Comparison of ENCODE assay signal across 16 cellular contexts in genomic region chr3:81443948-81444347, GRCh38.
DNase-seq lines count a peak whose midpoint lies in the region; ATAC-seq, FAIRE-seq and TF ChIP-seq lines count a peak whose summit lies in the region.
"Had no signal": no experiment of that assay in that cellular context is flagged by ENCODE, and none has a peak within 500 bp of the region (broad histone marks: within the 10 kb centered on the region; RNA-seq: fewer than 3 reads in every experiment).

No MANE protein-coding gene starts in this region.

- FAIRE-seq in A549 (lab: Jason Lieb, UNC) (no peak), bronchial epithelial cell (lab: Jason Lieb, UNC) (no peak)
- FAIRE-seq: HepG2 had no signal

- H3K4me3 ChIP-seq in A549 = no peak overlapping the region
- H3K4me3 ChIP-seq in bronchial epithelial cell (ENCODE audit: low read depth, low read length) = no peak overlapping the region
- no peak overlapping the region for H3K4me3 ChIP-seq in left lung
- no peak overlapping the region for H3K4me3 ChIP-seq in sigmoid colon
- H3K4me3 ChIP-seq: adrenal gland had no signal

- H3K27me3 ChIP-seq in bronchial epithelial cell (ENCODE audit: control insufficient read depth, insufficient read depth, low read length) (no peaks in the 10 kb centered on the region), left lung (no peaks in the 10 kb centered on the region), sigmoid colon (no peaks in the 10 kb centered on the region)
- H3K27me3 ChIP-seq: adrenal gland had no signal

- peak overlapping the region; percentile 45 for H3K4me2 ChIP-seq in A549

- TF ChIP-seq CTCF in A549 (IDR thresholded peaks at IDR 0.05) (no peak), bronchial epithelial cell (IDR thresholded peaks at IDR 0.05; ENCODE audit: insufficient read depth, low read length, severe bottlenecking) (no peak), left lung (IDR thresholded peaks at IDR 0.05) (no peak), sigmoid colon (IDR thresholded peaks at IDR 0.05) (no peak)

- CTCF ChIA-PET in A549 (lab: Yijun Ruan, JAX) = no interaction called here

- peak; percentile 11 to 64 for DNase-seq in A549 (ENCODE audit: low read depth in 1 of 2, low spot score in 1 of 2)
- peak; percentile 3 for DNase-seq in HPDE6-E6E7 (ENCODE audit: extremely low spot score)
- DNase-seq in bronchial epithelial cell (ENCODE audit: low read depth) = peak; percentile 95
- no peak for DNase-seq in left lung
- DNase-seq in sigmoid colon = no peak
- DNase-seq in DMS79 (lab: John Stamatoyannopoulos, UW) = no peak
- no peak for DNase-seq in G401 (ENCODE audit: low spot score)
- DNase-seq: activated B cell treated with CpG ODN at 0.5 μM for 24 hours, adrenal gland, DND-41, endodermal cell, NCI-H1092 treated with DMSO at 0.1 percent for 48 hours, NCI-H2227 treated with DMSO at 0.1 percent for 48 hours, SW 1271 had no signal

- 3% methylated on average over 1 of the region's 1 CpG for WGBS in A549 (ENCODE audit: missing lambda C conversion rate)
- 82% methylated on average over 1 of the region's 1 CpG for WGBS in sigmoid colon, 2 donors

- TF ChIP-seq RAD21 in A549 (conservative IDR thresholded peaks at IDR 0.05 in 1 of 2, IDR thresholded peaks at IDR 0.05 in 1 of 2) = no peak; a peak in 1 of 5 replicates

- H3K27ac ChIP-seq in A549 (peak overlapping the region; percentile 65 to 70), left lung (no peak overlapping the region), sigmoid colon (no peak overlapping the region)

- H3K4me1 ChIP-seq in A549 (peaks cover 24% of the 10 kb centered on the region), left lung (no peaks in the 10 kb centered on the region), sigmoid colon (no peaks in the 10 kb centered on the region)
- H3K4me1 ChIP-seq: adrenal gland had no signal

- no peak for TF ChIP-seq POLR2A in A549 (IDR thresholded peaks at IDR 0.05; ENCODE audit: low read length)
- no peak for TF ChIP-seq POLR2A in sigmoid colon (IDR thresholded peaks at IDR 0.05)

- intact Hi-C loops in left lung (cut with DNase I) = no loop called here
- intact Hi-C loops in sigmoid colon (cut with DNase I) = no loop called here

- no peaks in the 10 kb centered on the region for H3K36me3 ChIP-seq in bronchial epithelial cell (ENCODE audit: control insufficient read depth, insufficient read depth, low read length)
- H3K36me3 ChIP-seq in left lung = no peaks in the 10 kb centered on the region
- no peaks in the 10 kb centered on the region for H3K36me3 ChIP-seq in sigmoid colon
- H3K36me3 ChIP-seq: adrenal gland had no signal

- POLR2A ChIA-PET in A549 (lab: Yijun Ruan, JAX) = no interaction called here

- no peaks in the 10 kb centered on the region for H3K9me3 ChIP-seq in A549
- no peaks in the 10 kb centered on the region for H3K9me3 ChIP-seq in left lung
- H3K9me3 ChIP-seq in sigmoid colon = no peaks in the 10 kb centered on the region
- H3K9me3 ChIP-seq: adrenal gland had no signal

- in situ Hi-C loops in G401 (cut with HindIII; ENCODE audit: low sequenced_read_pairs) = no loop called here

- TF ChIP-seq EP300 in A549 (IDR thresholded peaks at IDR 0.05) (peak in 1 of 2 experiments; percentile 15; a peak in 2 of 5 replicates), sigmoid colon (IDR thresholded peaks at IDR 0.05) (no peak)

- peak; percentile 78 to 87 for ATAC-seq in A549
- peak; percentile 69 for ATAC-seq in left lung
- no peak for ATAC-seq in GM18870 (IDR thresholded peaks at IDR 0.05; ENCODE audit: unreplicated experiment)
- ATAC-seq: HepG2 had no signal

TF ChIP-seq in A549, 52 proteins besides CTCF, POLR2A, EP300 and RAD21 (continues in another document):
- TF ChIP-seq TFCP2L1 (CRISPR knock-in tag; IDR thresholded peaks at IDR 0.05) (no peak), MYC (IDR thresholded peaks at IDR 0.05; ENCODE audit: borderline replicate concordance, low read length) (no peak), USF2 (IDR thresholded peaks at IDR 0.05) (no peak), CBX8 (IDR thresholded peaks at IDR 0.05) (no peak), SREBF2 (IDR thresholded peaks at IDR 0.05) (no peak), HDAC2 (IDR thresholded peaks at IDR 0.05) (no peak), FOSL2 (IDR thresholded peaks at IDR 0.05) (0 out of 2 replicates have a peak, but pooled peaks have one; percentile 41), FOSL2 (CRISPR knock-in tag; IDR thresholded peaks at IDR 0.05) (peak; percentile 62; the same call in 1 of the 2 replicates), BCL3 (IDR thresholded peaks at IDR 0.05) (0 out of 3 replicates have a peak, but pooled peaks have one; percentile 64), TP53 (CRISPR knock-in tag; IDR thresholded peaks at IDR 0.05) (no peak), HOXB5 (CRISPR knock-in tag; IDR thresholded peaks at IDR 0.05) (no peak), EHMT2 (IDR thresholded peaks at IDR 0.05; ENCODE audit: low read depth) (no peak), BHLHE40 (IDR thresholded peaks at IDR 0.05; ENCODE audit: low read depth, low read length) (no peak), MAX (IDR thresholded peaks at IDR 0.05) (no peak), FOSB (CRISPR knock-in tag; IDR thresholded peaks at IDR 0.05) (no peak), NPAS2 (CRISPR knock-in tag; IDR thresholded peaks at IDR 0.05; ENCODE audit: borderline replicate concordance) (no peak), E2F6 (IDR thresholded peaks at IDR 0.05; ENCODE audit: borderline replicate concordance, low read depth) (no peak), ZC3H11A (IDR thresholded peaks at IDR 0.05) (no peak), ZSCAN20 (CRISPR knock-in tag; IDR thresholded peaks at IDR 0.05) (no peak), ZFP36 (IDR thresholded peaks at IDR 0.05; ENCODE audit: borderline replicate concordance, partially characterized antibody) (no peak), ESRRA (IDR thresholded peaks at IDR 0.05; ENCODE audit: borderline replicate concordance, low read length) (no peak), NFE2L2 (conservative IDR thresholded peaks at IDR 0.05; ENCODE audit: low read length) (0 out of 2 replicates have a peak, but pooled peaks have one; percentile 20), EHF (CRISPR knock-in tag; IDR thresholded peaks at IDR 0.05) (no peak), CEBPB (IDR thresholded peaks at IDR 0.05) (peak; percentile 42 to 68; a peak in 3 of 4 replicates), NR3C1 (IDR thresholded peaks at IDR 0.05) (no peak), RCOR1 (IDR thresholded peaks at IDR 0.05; ENCODE audit: low read depth, low read length) (no peak), ATOH8 (CRISPR knock-in tag; IDR thresholded peaks at IDR 0.05; ENCODE audit: low read depth) (no peak)

Comparison
In these comparisons a context has a peak if more than half of its experiments do, and no peak if none do; other contexts are left out.
1. DNase-seq: peak in A549 (2 of 2), HPDE6-E6E7 (single experiment) and bronchial epithelial cell (single experiment); none in left lung (0 of 2), sigmoid colon (single experiment), DMS79 (single experiment) and G401 (single experiment).
2. H3K27ac ChIP-seq: peak in A549 (2 of 2); none in left lung (0 of 2) and sigmoid colon (0 of 4).